Comparison of ENCODE assay signal across 8 cellular contexts in genomic region chr17:57009737-57010445, GRCh38. TPM values are rescaled to one million over a fixed set of nuclear protein-coding genes. Genes with fewer than 3 reads are reported as not detected.
A peak's percentile ranks its signal among the peaks of the same experiment; 100 is the strongest.
DNase-seq lines count a peak whose midpoint lies in the region; ATAC-seq, FAIRE-seq and TF ChIP-seq lines count a peak whose summit lies in the region.

No MANE protein-coding gene starts in this region.

- no peaks in the 10 kb centered on the region for H3K36me3 ChIP-seq in PC-9 (ENCODE audit: low read depth)
- no peaks in the 10 kb centered on the region for H3K36me3 ChIP-seq in parathyroid adenoma (ENCODE audit: control insufficient read depth, insufficient read depth, low read length)

- H3K9me2 ChIP-seq in PC-9 (ENCODE audit: insufficient read depth), result no peaks in the 10 kb centered on the region

- no peak overlapping the region; the same call in 1 of the 2 replicates for H3K4me2 ChIP-seq in PC-9
- H3K4me2 ChIP-seq in parathyroid adenoma (ENCODE audit: low read length), result no peak overlapping the region

- BruUV-seq in PC-9 (replicated peaks; lab: Mats Ljungman, UMichigan), result no TSS peak

- peaks cover 3% of the 10 kb centered on the region for H3K36me3 Mint-ChIP-seq in IgD-negative memory B cell

- no peaks in the 10 kb centered on the region for H3K4me1 ChIP-seq in PC-9 (replicated peaks; ENCODE audit: insufficient read depth)
- peaks cover 14% of the 10 kb centered on the region for H3K4me1 ChIP-seq in parathyroid adenoma

- H4K20me1 ChIP-seq in PC-9 (ENCODE audit: insufficient read depth), result no peaks in the 10 kb centered on the region

- 0 out of 2 replicates have a peak overlapping the region, but pooled peaks have one; percentile 7 for H2AFZ ChIP-seq in PC-9
- H2AFZ ChIP-seq in parathyroid adenoma, result peak overlapping the region; percentile 40

- no peaks in the 10 kb centered on the region for H3K27me3 Mint-ChIP-seq in IgD-negative memory B cell

- H3K27ac ChIP-seq in PC-9, result no peak overlapping the region
- H3K27ac ChIP-seq in parathyroid adenoma, result no peak overlapping the region

- peak overlapping the region in 3 of 4 donors; percentile 76 to 93 (median 84) for H3K4me3 Mint-ChIP-seq in IgD-negative memory B cell

- peak; percentile 72 for FAIRE-seq in urothelium cell line (lab: Jason Lieb, UNC)

- no peaks in the 10 kb centered on the region for H3K9me3 ChIP-seq in PC-9 (ENCODE audit: insufficient read depth, low read depth)
- H3K9me3 ChIP-seq in parathyroid adenoma (ENCODE audit: control insufficient read depth, low read length), result no peaks in the 10 kb centered on the region

- intact Hi-C loops in PC-9 (cut with micrococcal nuclease; ENCODE audit: unreplicated experiment), result no loop called here

- no peak overlapping the region for H3K9ac ChIP-seq in parathyroid adenoma

- H3K27me3 ChIP-seq in PC-9 (ENCODE audit: insufficient read depth, low read depth) (no peaks in the 10 kb centered on the region), parathyroid adenoma (ENCODE audit: control insufficient read depth, insufficient read depth, low read length) (no peaks in the 10 kb centered on the region)

- no peaks in the 10 kb centered on the region for H3K79me2 ChIP-seq in PC-9 (ENCODE audit: low read depth)
- no peaks in the 10 kb centered on the region for H3K79me2 ChIP-seq in parathyroid adenoma

- no peak for DNase-seq in AG09319 (ENCODE audit: extremely low read depth, low read depth)
- DNase-seq in PC-9, result peak; percentile 28 to 45
- peak; percentile 11 for DNase-seq in activated T-helper 1 cell treated with Interleukin-2 at 50 U/mL for 16 hours (ENCODE audit: low read depth)
- peak; percentile 59 for DNase-seq in foreskin melanocyte
- DNase-seq in urothelium cell line (ENCODE audit: low spot score), result peak; percentile 69

- H3K4me3 ChIP-seq in PC-9, result no peak overlapping the region
- H3K4me3 ChIP-seq in parathyroid adenoma (ENCODE audit: low read depth, low read length), result no peak overlapping the region

- ATAC-seq in GM18867 (IDR thresholded peaks at IDR 0.05; ENCODE audit: unreplicated experiment), result peak; percentile 54

- peaks cover 16 to 27% (median 26%) of the 10 kb centered on the region in 3 donors for H3K4me1 Mint-ChIP-seq in IgD-negative memory B cell

- peak overlapping the region in 1 of 3 donors; percentile 73 for H3K27ac Mint-ChIP-seq in IgD-negative memory B cell

- CTCF ChIA-PET in PC-9 (lab: Charles Lee), result interaction anchor here (1.2 kb wide), 1 partner anchor 75 kb away, joined by 3 read pairs; the partner anchor contains the start of gene AKAP1

- H3F3A ChIP-seq in PC-9 (ENCODE audit: insufficient read depth, low read depth), result no peaks in the 10 kb centered on the region; the same call in 1 of the 2 replicates

- H3K9me3 Mint-ChIP-seq in IgD-negative memory B cell, result peaks cover 0 to 1% (median 0%) of the 10 kb centered on the region in 3 donors

- TF ChIP-seq CTCF in AG09319 (IDR thresholded peaks at IDR 0.05; ENCODE audit: low read depth, low read length), result peak; percentile 77
- TF ChIP-seq CTCF in PC-9 (conservative IDR thresholded peaks at IDR 0.05), result peak; percentile 85
- peak; percentile 82 for TF ChIP-seq CTCF in parathyroid adenoma (IDR thresholded peaks at IDR 0.05)

- POLR2A ChIA-PET in PC-9 (lab: Charles Lee; ENCODE audit: unreplicated experiment), result interaction anchor here (0.6 kb wide), 1 partner anchor 548 kb away, joined by 3 read pairs; no protein-coding TSS in a partner anchor

RNA-seq across cellular contexts. Expression of gene SCPEP1, which starts 32.0 kb away (rescaled TPM):
- polyA plus RNA-seq in IgD-negative memory B cell, result 131 TPM
- total RNA-seq in PC-9 (2021), result 17.4 and 19.4 TPM in 2 replicates

RNA-seq across cellular contexts. Expression of gene COIL, which starts 49.0 kb away (rescaled TPM):
- 18.5 TPM for polyA plus RNA-seq in IgD-negative memory B cell
- 14.0 and 19.0 TPM in 2 replicates for total RNA-seq in PC-9 (2021)
